8 cellular contexts compared by ENCODE assay signal in the genomic region with DNA sequence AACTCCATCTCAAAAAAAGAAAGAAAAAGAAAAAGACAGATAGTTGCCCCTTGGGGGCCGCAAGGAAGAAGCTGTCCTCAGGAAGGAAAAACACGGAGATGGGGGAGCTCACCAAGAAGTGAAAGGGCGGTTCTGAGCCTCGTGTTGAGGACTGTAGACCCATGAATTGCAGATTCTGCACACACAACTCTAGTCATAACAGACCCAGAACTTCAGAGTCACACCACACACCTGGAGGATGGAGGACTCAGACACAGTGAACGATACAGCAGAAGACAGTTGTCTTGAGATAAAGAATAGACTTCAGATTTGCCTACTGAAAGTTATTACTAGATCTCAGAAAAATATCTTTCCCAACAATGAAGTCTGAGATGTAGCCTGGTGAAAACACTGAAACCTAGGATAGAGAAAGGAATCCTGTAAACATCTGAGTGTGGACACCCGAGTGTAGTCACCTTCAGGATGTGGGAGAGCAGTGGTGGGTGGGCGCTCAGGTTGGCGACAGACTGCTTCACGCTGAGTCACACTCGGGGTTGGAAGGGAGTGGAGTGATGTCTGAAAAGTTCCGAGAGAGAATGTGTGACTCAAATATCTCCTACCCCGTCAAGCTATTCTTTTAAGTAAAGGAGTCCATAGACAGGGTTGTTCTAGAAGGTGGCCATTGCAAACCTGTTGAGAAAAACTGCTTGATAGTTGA.
DNase-seq lines count a peak whose midpoint lies in the region; ATAC-seq and FAIRE-seq lines count a peak whose summit lies in the region.

No MANE protein-coding gene starts in this region.

- H3K27ac ChIP-seq in substantia nigra (ENCODE audit: low read depth, low read length, poor library complexity, severe bottlenecking) (no peak overlapping the region), small intestine (ENCODE audit: low read depth in 1 of 2, low read length in 1 of 2) (peak overlapping the region in 1 of 2 donors; percentile 17)

- WGBS in small intestine, 3 donors: 82 to 91% (median 82%) methylated on average over 12 of the region's 12 CpGs

- DNase-seq in HK-2 (ENCODE audit: unreplicated experiment) (peak; percentile 65), fibroblast of gingiva (ENCODE audit: low read depth) (peak; percentile 4), NCI-H146 (lab: John Stamatoyannopoulos, UW) (no peak), substantia nigra (lab: John Stamatoyannopoulos, UW) (no peak), small intestine (no peak)
- peak in 2 of 3 experiments; percentile 8 to 18 for DNase-seq in activated CD8-positive, alpha-beta memory T cell treated with anti-CD3 and anti-CD28 coated beads for 48 hours (ENCODE audit: low read depth in 2 of 3, low spot score in 2 of 3)
- peak in 2 of 3 donors; percentile 9 to 30 for DNase-seq in stimulated activated CD4-positive, alpha-beta T cell treated with anti-CD3 and anti-CD28 coated beads, TNF-alpha, amount 100 ng/mL, for 1 hour (ENCODE audit: low read depth in 3 of 3, low spot score in 1 of 3)

- peaks cover 14 to 26% of the 10 kb centered on the region in 2 donors for H3K36me3 ChIP-seq in small intestine (ENCODE audit: control insufficient read depth in 2 of 2, insufficient read depth in 2 of 2, low read length in 2 of 2)

- H3K27me3 ChIP-seq in small intestine (ENCODE audit: control insufficient read depth in 2 of 2, insufficient read depth in 2 of 2, low read length in 2 of 2): no peaks in the 10 kb centered on the region

- H3K4me1 ChIP-seq in small intestine (ENCODE audit: control insufficient read depth in 2 of 2, insufficient read depth in 1 of 2, low read depth in 1 of 2, low read length in 1 of 2): no peaks in the 10 kb centered on the region

- no peak for FAIRE-seq in small intestine (lab: Jason Lieb, UNC)

- no peak overlapping the region for H3K4me3 ChIP-seq in small intestine (ENCODE audit: low read depth in 1 of 2, low read length in 2 of 2)

- no peak for ATAC-seq in GM21423 (IDR thresholded peaks at IDR 0.05; ENCODE audit: unreplicated experiment)

- no peaks in the 10 kb centered on the region for H3K9me3 ChIP-seq in small intestine (ENCODE audit: control insufficient read depth, low read depth)

Comparison
In these comparisons a context has a peak if more than half of its experiments do, and no peak if none do; other contexts are left out.
1. DNase-seq: peak in HK-2 (single experiment), activated CD8-positive, alpha-beta memory T cell treated with anti-CD3 and anti-CD28 coated beads for 48 hours (2 of 3), fibroblast of gingiva (single experiment) and stimulated activated CD4-positive, alpha-beta T cell treated with anti-CD3 and anti-CD28 coated beads, TNF-alpha, amount 100 ng/mL, for 1 hour (2 of 3); none in NCI-H146 (single experiment), substantia nigra (0 of 49) and small intestine (single experiment).